1 cellular context compared by ENCODE assay signal in genomic region chr15:65777053-65777452, GRCh38.
TF ChIP-seq lines count a peak whose summit lies in the region.

No MANE protein-coding gene starts in this region.

TF ChIP-seq in GM12878, 131 proteins besides CTCF, POLR2A, EP300 and RAD21:
- TF ChIP-seq BCLAF1 (IDR thresholded peaks at IDR 0.05) (no peak), EED (IDR thresholded peaks at IDR 0.05; ENCODE audit: low read depth) (peak; percentile 47; the same call in 1 of the 2 replicates), IKZF2 (IDR thresholded peaks at IDR 0.05) (peak; percentile 68 to 71; a peak in 2 of 4 replicates), NKRF (conservative IDR thresholded peaks at IDR 0.05) (no peak), MXI1 (IDR thresholded peaks at IDR 0.05; ENCODE audit: low read depth, low read length) (no peak), SPI1 (IDR thresholded peaks at IDR 0.05; ENCODE audit: borderline replicate concordance, insufficient read depth, low read depth, low read length) (peak; percentile 76), NBN (IDR thresholded peaks at IDR 0.05) (peak; percentile 30; the same call in 1 of the 2 replicates), ZNF622 (IDR thresholded peaks at IDR 0.05) (no peak), POLR2AphosphoS5 (IDR thresholded peaks at IDR 0.05; ENCODE audit: low read length) (0 out of 2 replicates have a peak, but pooled peaks have one; percentile 25), CEBPZ (IDR thresholded peaks at IDR 0.05; ENCODE audit: low read depth, low read length) (no peak), DPF2 (IDR thresholded peaks at IDR 0.05) (peak; percentile 30; the same call in 1 of the 2 replicates), PRDM15 (CRISPR knock-in tag; IDR thresholded peaks at IDR 0.05) (no peak), ZNF592 (IDR thresholded peaks at IDR 0.05) (no peak), MEF2A (IDR thresholded peaks at IDR 0.05; ENCODE audit: insufficient read depth, low read depth, low read length) (0 out of 2 replicates have a peak, but pooled peaks have one; percentile 4), IKZF1 (conservative IDR thresholded peaks at IDR 0.05) (peak; percentile 70; the same call in 1 of the 2 replicates), YY1 (IDR thresholded peaks at IDR 0.05; ENCODE audit: low read depth, low read length) (no peak), HCFC1 (IDR thresholded peaks at IDR 0.05; ENCODE audit: low read length) (no peak), ZZZ3 (IDR thresholded peaks at IDR 0.05; ENCODE audit: control insufficient read depth, insufficient read length, low read depth) (no peak), JUNB (IDR thresholded peaks at IDR 0.05) (no peak), RELB (IDR thresholded peaks at IDR 0.05; ENCODE audit: low read depth) (peak; percentile 77)
